In genomic region chr3:17181413-17181907, GRCh38 we compare ENCODE assay signal across 18 cellular contexts.
DNase-seq lines count a peak whose midpoint lies in the region; ATAC-seq and TF ChIP-seq lines count a peak whose summit lies in the region.
"Had no signal": no experiment of that assay in that cellular context is flagged by ENCODE, and none has a peak within 500 bp of the region (broad histone marks: within the 10 kb centered on the region; RNA-seq: fewer than 3 reads in every experiment).

No MANE protein-coding gene starts in this region.

- H3F3A ChIP-seq in OCI-LY1 (ENCODE audit: insufficient read depth, low read length) (no peaks in the 10 kb centered on the region; the same call in 1 of the 2 replicates), neural cell (ENCODE audit: insufficient read depth, low read length, poor library complexity, severe bottlenecking) (peaks cover 8% of the 10 kb centered on the region)

- H2AFZ ChIP-seq in OCI-LY1 (ENCODE audit: low read length) (no peak overlapping the region), neural cell (ENCODE audit: low read depth, low read length) (no peak overlapping the region)

- intact Hi-C loops in Right ventricle myocardium inferior (cut with DNase I) = no loop called here
- intact Hi-C loops in testis (cut with DNase I; ENCODE audit: low total_unique reads) = no loop called here

- ATAC-seq in Right ventricle myocardium inferior = no peak
- peak; percentile 32 for ATAC-seq in GM21423 (IDR thresholded peaks at IDR 0.05; ENCODE audit: unreplicated experiment)
- ATAC-seq in GM18909 (IDR thresholded peaks at IDR 0.05; ENCODE audit: poor library complexity, unreplicated experiment) = no peak
- no peak for ATAC-seq in HG02970 (IDR thresholded peaks at IDR 0.05; ENCODE audit: low FRiP score, unreplicated experiment)
- ATAC-seq: CD8-positive, alpha-beta T cell had no signal

- H3K4me1 ChIP-seq in cardiac muscle cell (ENCODE audit: low read depth) (peaks cover 21% of the 10 kb centered on the region), OCI-LY1 (ENCODE audit: insufficient read depth, low read length, severe bottlenecking) (peaks cover 65% of the 10 kb centered on the region), testis (no peaks in the 10 kb centered on the region)
- H3K4me1 ChIP-seq: Peyer's patch had no signal

- H3K36me3 ChIP-seq in cardiac muscle cell (no peaks in the 10 kb centered on the region), OCI-LY1 (ENCODE audit: insufficient read depth, low read length) (no peaks in the 10 kb centered on the region), neural cell (ENCODE audit: insufficient read depth, low read length) (no peaks in the 10 kb centered on the region), testis (ENCODE audit: low read depth, missing control alignments) (no peaks in the 10 kb centered on the region)

- 90 to 100% methylated on average over 2 of the region's 2 CpGs for WGBS in testis, 2 donors

- H3K4me3 ChIP-seq in cardiac muscle cell (no peak overlapping the region), OCI-LY1 (ENCODE audit: low read depth, low read length, poor library complexity, severe bottlenecking) (no peak overlapping the region), neural cell (ENCODE audit: low read length) (no peak overlapping the region), testis (no peak overlapping the region)
- H3K4me3 ChIP-seq: Peyer's patch had no signal

- H3K9ac ChIP-seq in OCI-LY1 (ENCODE audit: low read length) (no peak overlapping the region), neural cell (ENCODE audit: low read length) (peak overlapping the region; percentile 55)

- TF ChIP-seq CTCF in cardiac muscle cell (IDR thresholded peaks at IDR 0.05; ENCODE audit: low read depth, low read length) = no peak
- TF ChIP-seq CTCF in OCI-LY1 (IDR thresholded peaks at IDR 0.05; ENCODE audit: low read length) = no peak
- no peak for TF ChIP-seq CTCF in neural cell (IDR thresholded peaks at IDR 0.05; ENCODE audit: poor library complexity, severe bottlenecking)
- TF ChIP-seq CTCF in testis (IDR thresholded peaks at IDR 0.05) = no peak

- peak overlapping the region; percentile 29 for H3K27ac ChIP-seq in cardiac muscle cell
- peak overlapping the region; percentile 91 for H3K27ac ChIP-seq in OCI-LY1 (ENCODE audit: low read depth, low read length, poor library complexity, severe bottlenecking)
- H3K27ac ChIP-seq in neural cell (ENCODE audit: low read length) = peak overlapping the region; percentile 99
- no peak overlapping the region for H3K27ac ChIP-seq in testis
- H3K27ac ChIP-seq: HL-60, Peyer's patch had no signal

- H4K20me1 ChIP-seq in OCI-LY1 (ENCODE audit: insufficient read depth, low read length) (no peaks in the 10 kb centered on the region), neural cell (ENCODE audit: insufficient read depth) (no peaks in the 10 kb centered on the region)

- H3K79me2 ChIP-seq in OCI-LY1 (ENCODE audit: insufficient read depth, low read length) (no peaks in the 10 kb centered on the region), neural cell (replicated peaks; ENCODE audit: insufficient read depth, low read length) (no peaks in the 10 kb centered on the region)

- TF ChIP-seq POLR2A in testis (IDR thresholded peaks at IDR 0.05) = no peak

- peak overlapping the region; percentile 1; the same call in 1 of the 2 replicates for H3K4me2 ChIP-seq in OCI-LY1 (ENCODE audit: low read length)
- no peak overlapping the region for H3K4me2 ChIP-seq in neural cell (ENCODE audit: low read length)

- no peak for TF ChIP-seq RAD21 in neural cell (conservative IDR thresholded peaks at IDR 0.05)

- H3K27me3 ChIP-seq in cardiac muscle cell (no peaks in the 10 kb centered on the region), OCI-LY1 (ENCODE audit: insufficient read depth, low read length) (no peaks in the 10 kb centered on the region), neural cell (ENCODE audit: insufficient read depth, low read depth, low read length) (no peaks in the 10 kb centered on the region), testis (no peaks in the 10 kb centered on the region)
- H3K27me3 ChIP-seq: Peyer's patch had no signal

- no peaks in the 10 kb centered on the region for H3K9me2 ChIP-seq in OCI-LY1 (ENCODE audit: low read depth, low read length)
- H3K9me2 ChIP-seq in neural cell (ENCODE audit: insufficient read depth, low read length) = no peaks in the 10 kb centered on the region

- H3K9me3 ChIP-seq in cardiac muscle cell (ENCODE audit: low read depth) (no peaks in the 10 kb centered on the region), OCI-LY1 (ENCODE audit: low read length) (no peaks in the 10 kb centered on the region), neural cell (ENCODE audit: low read length) (no peaks in the 10 kb centered on the region), testis (no peaks in the 10 kb centered on the region)
- H3K9me3 ChIP-seq: Peyer's patch had no signal

- DNase-seq in cardiac muscle cell (ENCODE audit: low read depth in 1 of 2, low spot score in 1 of 2) (no peak), Right ventricle myocardium inferior (ENCODE audit: missing footprints) (no peak), testis (no peak)
- DNase-seq: 8988T; CD8-positive, alpha-beta T cell; IMR-90; Kasumi-1; NCI-H1105; NCI-H2081; NCI-H2171 treated with DMSO at 0.1 percent for 48 hours; Peyer's patch; SW 1271 had no signal

- no peak for TF ChIP-seq EP300 in neural cell (conservative IDR thresholded peaks at IDR 0.05; ENCODE audit: poor library complexity, severe bottlenecking)

TF ChIP-seq in neural cell, 6 proteins besides CTCF, POLR2A, EP300 and RAD21:
- TF ChIP-seq MXI1 (conservative IDR thresholded peaks at IDR 0.05; ENCODE audit: poor library complexity, severe bottlenecking) (no peak), TAF1 (IDR thresholded peaks at IDR 0.05; ENCODE audit: low read depth) (no peak), POLR2AphosphoS5 (IDR thresholded peaks at IDR 0.05) (no peak), EZH2 (IDR thresholded peaks at IDR 0.05; ENCODE audit: borderline replicate concordance, insufficient read depth, low read length, poor library complexity, severe bottlenecking) (no peak), SMC3 (conservative IDR thresholded peaks at IDR 0.05; ENCODE audit: poor library complexity) (no peak)
- TF ChIP-seq, protein P1, sequence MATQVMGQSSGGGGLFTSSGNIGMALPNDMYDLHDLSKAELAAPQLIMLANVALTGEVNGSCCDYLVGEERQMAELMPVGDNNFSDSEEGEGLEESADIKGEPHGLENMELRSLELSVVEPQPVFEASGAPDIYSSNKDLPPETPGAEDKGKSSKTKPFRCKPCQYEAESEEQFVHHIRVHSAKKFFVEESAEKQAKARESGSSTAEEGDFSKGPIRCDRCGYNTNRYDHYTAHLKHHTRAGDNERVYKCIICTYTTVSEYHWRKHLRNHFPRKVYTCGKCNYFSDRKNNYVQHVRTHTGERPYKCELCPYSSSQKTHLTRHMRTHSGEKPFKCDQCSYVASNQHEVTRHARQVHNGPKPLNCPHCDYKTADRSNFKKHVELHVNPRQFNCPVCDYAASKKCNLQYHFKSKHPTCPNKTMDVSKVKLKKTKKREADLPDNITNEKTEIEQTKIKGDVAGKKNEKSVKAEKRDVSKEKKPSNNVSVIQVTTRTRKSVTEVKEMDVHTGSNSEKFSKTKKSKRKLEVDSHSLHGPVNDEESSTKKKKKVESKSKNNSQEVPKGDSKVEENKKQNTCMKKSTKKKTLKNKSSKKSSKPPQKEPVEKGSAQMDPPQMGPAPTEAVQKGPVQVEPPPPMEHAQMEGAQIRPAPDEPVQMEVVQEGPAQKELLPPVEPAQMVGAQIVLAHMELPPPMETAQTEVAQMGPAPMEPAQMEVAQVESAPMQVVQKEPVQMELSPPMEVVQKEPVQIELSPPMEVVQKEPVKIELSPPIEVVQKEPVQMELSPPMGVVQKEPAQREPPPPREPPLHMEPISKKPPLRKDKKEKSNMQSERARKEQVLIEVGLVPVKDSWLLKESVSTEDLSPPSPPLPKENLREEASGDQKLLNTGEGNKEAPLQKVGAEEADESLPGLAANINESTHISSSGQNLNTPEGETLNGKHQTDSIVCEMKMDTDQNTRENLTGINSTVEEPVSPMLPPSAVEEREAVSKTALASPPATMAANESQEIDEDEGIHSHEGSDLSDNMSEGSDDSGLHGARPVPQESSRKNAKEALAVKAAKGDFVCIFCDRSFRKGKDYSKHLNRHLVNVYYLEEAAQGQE (IDR thresholded peaks at IDR 0.05; ENCODE audit: borderline replicate concordance) = no peak
TF ChIP-seq in neural cell: peak in this region for 0.

Comparison
In these comparisons a context has a peak if more than half of its experiments do, and no peak if none do; other contexts are left out.
1. H3K27ac ChIP-seq: peak in cardiac muscle cell (single experiment), OCI-LY1 (single experiment) and neural cell (single experiment); none in testis (0 of 2).